ENCODE assay signal across 8 cellular contexts in the genomic region with DNA sequence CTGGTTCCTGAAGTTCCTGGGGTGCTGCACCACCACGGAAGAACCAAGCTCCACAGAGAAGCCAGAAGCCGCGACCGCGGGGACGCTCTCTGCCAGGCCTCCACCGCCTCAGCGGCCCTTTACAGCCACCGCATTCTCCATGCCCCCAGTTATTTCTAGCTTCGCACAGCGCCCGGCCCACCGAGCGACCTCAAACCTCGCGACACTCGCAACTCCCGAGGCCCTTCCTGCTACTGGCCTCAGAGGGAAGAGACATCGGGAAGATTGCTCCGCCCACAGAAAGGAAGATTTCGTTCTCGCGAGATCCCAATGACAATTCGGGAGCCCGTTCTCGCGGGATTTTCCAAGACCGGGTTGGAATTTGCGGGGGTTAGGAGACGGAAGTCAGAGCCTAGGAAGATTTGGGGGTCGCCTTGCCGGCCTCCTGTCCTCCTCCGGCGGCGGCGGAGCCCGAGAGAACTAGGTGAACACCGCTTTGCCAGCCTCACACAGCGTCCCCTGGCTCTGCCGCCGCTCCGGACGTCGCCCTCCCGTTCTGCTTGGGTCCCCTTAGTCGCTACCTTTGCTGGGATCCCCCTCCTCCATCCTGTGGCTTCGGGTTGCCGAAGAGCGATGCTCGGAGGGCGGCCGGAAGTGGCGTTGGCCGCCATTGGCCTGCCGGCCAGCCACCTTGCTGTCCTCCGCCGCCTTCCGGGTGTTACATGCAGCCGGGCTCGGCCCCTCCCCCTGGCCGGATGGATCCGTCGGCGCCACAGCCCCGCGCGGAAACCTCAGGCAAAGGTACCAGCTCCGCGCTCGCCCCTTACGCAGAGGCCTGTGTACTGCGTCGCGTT. TPM values are rescaled to one million over a fixed set of nuclear protein-coding genes. Genes with fewer than 3 reads are reported as not detected.
A peak's percentile ranks its signal among the peaks of the same experiment; 100 is the strongest.
DNase-seq lines count a peak whose midpoint lies in the region; ATAC-seq and FAIRE-seq lines count a peak whose summit lies in the region.

A gene with protein sequence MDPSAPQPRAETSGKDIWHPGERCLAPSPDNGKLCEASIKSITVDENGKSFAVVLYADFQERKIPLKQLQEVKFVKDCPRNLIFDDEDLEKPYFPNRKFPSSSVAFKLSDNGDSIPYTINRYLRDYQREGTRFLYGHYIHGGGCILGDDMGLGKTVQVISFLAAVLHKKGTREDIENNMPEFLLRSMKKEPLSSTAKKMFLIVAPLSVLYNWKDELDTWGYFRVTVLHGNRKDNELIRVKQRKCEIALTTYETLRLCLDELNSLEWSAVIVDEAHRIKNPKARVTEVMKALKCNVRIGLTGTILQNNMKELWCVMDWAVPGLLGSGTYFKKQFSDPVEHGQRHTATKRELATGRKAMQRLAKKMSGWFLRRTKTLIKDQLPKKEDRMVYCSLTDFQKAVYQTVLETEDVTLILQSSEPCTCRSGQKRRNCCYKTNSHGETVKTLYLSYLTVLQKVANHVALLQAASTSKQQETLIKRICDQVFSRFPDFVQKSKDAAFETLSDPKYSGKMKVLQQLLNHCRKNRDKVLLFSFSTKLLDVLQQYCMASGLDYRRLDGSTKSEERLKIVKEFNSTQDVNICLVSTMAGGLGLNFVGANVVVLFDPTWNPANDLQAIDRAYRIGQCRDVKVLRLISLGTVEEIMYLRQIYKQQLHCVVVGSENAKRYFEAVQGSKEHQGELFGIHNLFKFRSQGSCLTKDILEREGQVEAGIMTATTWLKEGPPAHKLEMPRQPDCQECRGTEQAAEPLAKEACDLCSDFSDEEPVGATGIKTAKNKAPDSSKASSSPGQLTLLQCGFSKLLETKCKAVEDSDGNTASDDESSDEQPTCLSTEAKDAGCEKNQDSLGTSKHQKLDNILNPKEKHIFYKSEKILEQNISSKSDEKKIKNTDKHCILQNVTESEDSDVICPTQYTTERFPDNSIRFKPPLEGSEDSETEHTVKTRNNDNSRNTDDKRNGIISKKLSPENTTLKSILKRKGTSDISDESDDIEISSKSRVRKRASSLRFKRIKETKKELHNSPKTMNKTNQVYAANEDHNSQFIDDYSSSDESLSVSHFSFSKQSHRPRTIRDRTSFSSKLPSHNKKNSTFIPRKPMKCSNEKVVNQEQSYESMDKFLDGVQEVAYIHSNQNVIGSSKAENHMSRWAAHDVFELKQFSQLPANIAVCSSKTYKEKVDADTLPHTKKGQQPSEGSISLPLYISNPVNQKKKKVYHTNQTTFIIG (N-terminal part only) (plus strand): TSS at position 387 of the 833 bp plus-strand sequence. CDS start 348 bp downstream, at position 735.

- peaks cover 11% of the 10 kb centered on the region for H3K4me1 ChIP-seq in Karpas-422 (ENCODE audit: low read length)
- H3K4me1 ChIP-seq in naive thymus-derived CD4-positive, alpha-beta T cell (ENCODE audit: control insufficient read depth in 2 of 2, insufficient read depth in 2 of 2, low read length in 2 of 2), result peaks cover 8 to 20% of the 10 kb centered on the region in 2 donors

- intact Hi-C loops in naive thymus-derived CD4-positive, alpha-beta T cell (cut with micrococcal nuclease), result loop anchor here (1.0 to 5.0 kb wide), 17 partner anchors 13 to 1708 kb away; partner anchors contain the start of genes FANCC (in 2 of the 2), AOPEP (in 1 of the 2) and ZNF367 (in 1 of the 2)

- DNase-seq in EH (ENCODE audit: low read depth) (peak; percentile 99), GOT3 (lab: John Stamatoyannopoulos, UW) (peak; percentile 53), Karpas-422 (peak; percentile 98), RCC 7860 (ENCODE audit: low spot score) (peak; percentile 96)
- DNase-seq in activated T-cell treated with anti-CD3 and anti-CD28 coated beads, Interleukin-2, amount 50 U/mL, for 4 hours, result peak; percentile 84
- DNase-seq in naive thymus-derived CD4-positive, alpha-beta T cell, result peak; percentile 87 to 94 (median 90)

- peaks cover 30% of the 10 kb centered on the region for H3K4me1 Mint-ChIP-seq in activated T-cell treated with anti-CD3 and anti-CD28 coated beads, Interleukin-2, amount 50 U/mL, for 4 hours (ENCODE audit: low read depth)
- peaks cover 17 to 44% (median 35%) of the 10 kb centered on the region in 7 donors for H3K4me1 Mint-ChIP-seq in naive thymus-derived CD4-positive, alpha-beta T cell
- H3K4me1 Mint-ChIP-seq in stimulated activated memory B cell treated with anti-CD40 and anti-IgM and Interleukin-4, amounts not matched to agents 10 μg/mL and 1 μg/mL and 100 μg/mL, for 72 hours, result peaks cover 9% of the 10 kb centered on the region

- no peak within 1 kb of the TSS for H3K9ac ChIP-seq in Karpas-422 (ENCODE audit: low read length)

- no peak within 1 kb of the TSS for H3K27ac ChIP-seq in Karpas-422 (ENCODE audit: low read length)
- no peak within 1 kb of the TSS for H3K27ac ChIP-seq in naive thymus-derived CD4-positive, alpha-beta T cell (ENCODE audit: low read depth, low read length)

- H3K9me3 ChIP-seq in Karpas-422 (ENCODE audit: low read length), result no peaks in the 10 kb centered on the region
- no peaks in the 10 kb centered on the region for H3K9me3 ChIP-seq in naive thymus-derived CD4-positive, alpha-beta T cell (ENCODE audit: control insufficient read depth in 2 of 3, low read length in 3 of 3)

- peak; percentile 79 for FAIRE-seq in RCC 7860 (lab: Jason Lieb, UNC)

- H3K4me3 ChIP-seq in Karpas-422 (ENCODE audit: low read length), result no peak within 1 kb of the TSS; the same call in 1 of the 2 replicates
- H3K4me3 ChIP-seq in naive thymus-derived CD4-positive, alpha-beta T cell (ENCODE audit: low read length), result no peak within 1 kb of the TSS

- H4K20me1 ChIP-seq in Karpas-422 (ENCODE audit: insufficient read depth, low read depth, low read length), result no peaks in the 10 kb centered on the region

- H3K4me3 Mint-ChIP-seq in activated T-cell treated with anti-CD3 and anti-CD28 coated beads, Interleukin-2, amount 50 U/mL, for 4 hours, result no peak within 1 kb of the TSS
- no peak within 1 kb of the TSS for H3K4me3 Mint-ChIP-seq in naive thymus-derived CD4-positive, alpha-beta T cell
- no peak within 1 kb of the TSS for H3K4me3 Mint-ChIP-seq in stimulated activated memory B cell treated with anti-CD40 and anti-IgM and Interleukin-4, amounts not matched to agents 10 μg/mL and 1 μg/mL and 100 μg/mL, for 72 hours

- ATAC-seq in activated T-cell treated with anti-CD3 and anti-CD28 coated beads, Interleukin-2, amount 50 U/mL, for 4 hours, result peak; percentile 94
- ATAC-seq in esophagus mucosa, result peak; percentile 97
- peak; percentile 93 for ATAC-seq in naive thymus-derived CD4-positive, alpha-beta T cell
- peak; percentile 97 for ATAC-seq in stimulated activated memory B cell treated with anti-CD40 and anti-IgM and Interleukin-4, amounts not matched to agents 10 μg/mL and 1 μg/mL and 100 μg/mL, for 72 hours

- peaks cover 31% of the 10 kb centered on the region for H3K79me2 ChIP-seq in Karpas-422 (ENCODE audit: low read length)

- H3K9me2 ChIP-seq in Karpas-422 (replicated peaks; ENCODE audit: insufficient read depth, low read length), result no peaks in the 10 kb centered on the region

- no peaks in the 10 kb centered on the region for H3K27me3 Mint-ChIP-seq in activated T-cell treated with anti-CD3 and anti-CD28 coated beads, Interleukin-2, amount 50 U/mL, for 4 hours (ENCODE audit: low read depth)
- no peaks in the 10 kb centered on the region for H3K27me3 Mint-ChIP-seq in naive thymus-derived CD4-positive, alpha-beta T cell
- no peaks in the 10 kb centered on the region for H3K27me3 Mint-ChIP-seq in stimulated activated memory B cell treated with anti-CD40 and anti-IgM and Interleukin-4, amounts not matched to agents 10 μg/mL and 1 μg/mL and 100 μg/mL, for 72 hours

- peaks cover 33% of the 10 kb centered on the region for H3K36me3 Mint-ChIP-seq in activated T-cell treated with anti-CD3 and anti-CD28 coated beads, Interleukin-2, amount 50 U/mL, for 4 hours (ENCODE audit: insufficient read depth)
- H3K36me3 Mint-ChIP-seq in naive thymus-derived CD4-positive, alpha-beta T cell, result peaks cover 10 to 49% (median 41%) of the 10 kb centered on the region in 5 donors
- H3K36me3 Mint-ChIP-seq in stimulated activated memory B cell treated with anti-CD40 and anti-IgM and Interleukin-4, amounts not matched to agents 10 μg/mL and 1 μg/mL and 100 μg/mL, for 72 hours, result peaks cover 24% of the 10 kb centered on the region

- peak within 1 kb of the TSS; percentile 76; the same call in 1 of the 2 replicates for H2AFZ ChIP-seq in Karpas-422 (ENCODE audit: low read length)

- peaks cover 6% of the 10 kb centered on the region for H3K9me3 Mint-ChIP-seq in activated T-cell treated with anti-CD3 and anti-CD28 coated beads, Interleukin-2, amount 50 U/mL, for 4 hours
- peaks cover 0 to 23% (median 8%) of the 10 kb centered on the region in 11 donors for H3K9me3 Mint-ChIP-seq in naive thymus-derived CD4-positive, alpha-beta T cell
- no peaks in the 10 kb centered on the region for H3K9me3 Mint-ChIP-seq in stimulated activated memory B cell treated with anti-CD40 and anti-IgM and Interleukin-4, amounts not matched to agents 10 μg/mL and 1 μg/mL and 100 μg/mL, for 72 hours

- no peak within 1 kb of the TSS for H3K4me2 ChIP-seq in Karpas-422 (ENCODE audit: low read depth, low read length, poor library complexity, severe bottlenecking)

- H3K36me3 ChIP-seq in Karpas-422 (ENCODE audit: insufficient read depth, low read length), result peaks cover 20% of the 10 kb centered on the region
- peaks cover 0 to 9% (median 0%) of the 10 kb centered on the region in 3 experiments for H3K36me3 ChIP-seq in naive thymus-derived CD4-positive, alpha-beta T cell (ENCODE audit: control insufficient read depth in 2 of 3, insufficient read depth in 3 of 3, low read length in 3 of 3)

- CTCF ChIA-PET in naive thymus-derived CD4-positive, alpha-beta T cell (lab: Charles Lee), result interaction anchor here (0.6 to 1.8 kb wide), 4 partner anchors 10 to 149 kb away, joined by 3 to 7 read pairs (median 4); no protein-coding TSS in a partner anchor

- no peaks in the 10 kb centered on the region for H3K27me3 ChIP-seq in Karpas-422 (ENCODE audit: low read length)
- H3K27me3 ChIP-seq in naive thymus-derived CD4-positive, alpha-beta T cell (ENCODE audit: control insufficient read depth in 2 of 2, insufficient read depth in 2 of 2, low read length in 2 of 2), result no peaks in the 10 kb centered on the region

- POLR2A ChIA-PET in naive thymus-derived CD4-positive, alpha-beta T cell (lab: Charles Lee), result interaction anchor here (0.6 to 4.0 kb wide), 23 partner anchors 9 to 400 kb away, joined by 3 to 77 read pairs (median 4); no protein-coding TSS in a partner anchor

- H3K27ac Mint-ChIP-seq in naive thymus-derived CD4-positive, alpha-beta T cell, result no peak within 1 kb of the TSS
- H3K27ac Mint-ChIP-seq in stimulated activated memory B cell treated with anti-CD40 and anti-IgM and Interleukin-4, amounts not matched to agents 10 μg/mL and 1 μg/mL and 100 μg/mL, for 72 hours, result no peak within 1 kb of the TSS

RNA-seq across cellular contexts. Expression of the gene that starts here (rescaled TPM):
- total RNA-seq in Karpas-422 (2014; rRNA removed; shearing (Covaris generic); ENCODE audit: low replicate concordance), result 51.2 and 54.1 TPM in 2 replicates
- 10 to 100 TPM; 24.4 to 27.9 (median 27.1) TPM for total RNA-seq in activated T-cell treated with anti-CD3 and anti-CD28 coated beads, Interleukin-2, amount 50 U/mL, for 4 hours
- 18.2 TPM for total RNA-seq in esophagus mucosa
- total RNA-seq in naive thymus-derived CD4-positive, alpha-beta T cell, result 10 to 100 TPM; 46.2 to 82.8 (median 52.4) TPM
- polyA plus RNA-seq in naive thymus-derived CD4-positive, alpha-beta T cell, result 10 to 100 TPM; 54.9 to 66.1 TPM
